22 cellular contexts compared by ENCODE assay signal in genomic region chr1:216560527-216560926, GRCh38.
"Had no signal": no experiment of that assay in that cellular context is flagged by ENCODE, and none has a peak within 500 bp of the region (broad histone marks: within the 10 kb centered on the region; RNA-seq: fewer than 3 reads in every experiment).

No MANE protein-coding gene starts in this region.

- H3K9ac ChIP-seq: parathyroid adenoma had no signal

- H3K36me3 Mint-ChIP-seq: activated CD8-positive, alpha-beta memory T cell treated with anti-CD3 and anti-CD28 coated beads, Interleukin-2, amount 10 ng/mL, durations not matched to agents 7 days and 5 days; natural killer cell had no signal

- H3K27ac Mint-ChIP-seq: activated B cell treated with CpG ODN at 0.5 μM for 24 hours; activated CD4-positive, alpha-beta memory T cell treated with anti-CD3 and anti-CD28 coated beads, Interleukin-2, amount 10 ng/mL, durations not matched to agents 7 days and 5 days; activated CD8-positive, alpha-beta memory T cell treated with anti-CD3 and anti-CD28 coated beads, Interleukin-2, amount 10 ng/mL, durations not matched to agents 7 days and 5 days; activated naive CD4-positive, alpha-beta T cell treated with anti-CD3 and anti-CD28 coated beads for 36 hours; activated naive CD8-positive, alpha-beta T cell treated with anti-CD3 and anti-CD28 coated beads, Interleukin-2, amount 50 U/mL, for 24 hours; activated T-helper 17 cell treated with anti-CD3 and anti-CD28 coated beads, Interleukin-2, amount 50 U/mL, for 72 hours; natural killer cell had no signal

- H3K9me3 Mint-ChIP-seq: activated B cell treated with CpG ODN at 0.5 μM for 24 hours; activated naive CD4-positive, alpha-beta T cell treated with anti-CD3 and anti-CD28 coated beads for 36 hours; activated naive CD8-positive, alpha-beta T cell treated with anti-CD3 and anti-CD28 coated beads, Interleukin-2, amount 50 U/mL, for 24 hours had no signal

- H2AFZ ChIP-seq: parathyroid adenoma had no signal

- H3K36me3 ChIP-seq: breast epithelium, esophagus muscularis mucosa, neutrophil, tibial artery, uterus had no signal

- H3K27me3 ChIP-seq: breast epithelium, esophagus muscularis mucosa, neutrophil, tibial artery had no signal

- DNase-seq: activated B cell treated with CpG ODN at 0.5 μM for 24 hours; activated CD4-positive, alpha-beta memory T cell treated with anti-CD3 and anti-CD28 coated beads, Interleukin-2, amount 10 ng/mL, durations not matched to agents 7 days and 5 days; activated CD4-positive, alpha-beta T cell treated with anti-CD3 and anti-CD28 coated beads for 4 hours; activated CD8-positive, alpha-beta memory T cell treated with anti-CD3 and anti-CD28 coated beads, Interleukin-2, amount 10 ng/mL, durations not matched to agents 7 days and 5 days; activated naive CD4-positive, alpha-beta T cell treated with anti-CD3 and anti-CD28 coated beads for 36 hours; activated naive CD8-positive, alpha-beta T cell treated with anti-CD3 and anti-CD28 coated beads, Interleukin-2, amount 50 U/mL, for 24 hours; anterior cingulate cortex; cerebellar nuclear complex; effector CD8-positive, alpha-beta T cell; left colon; natural killer cell; stimulated activated naive CD4-positive, alpha-beta T cell treated with Interleukin-2 at 50 U/mL for 16 hours; substantia nigra; tibial artery; uterus had no signal

- H3K4me3 ChIP-seq: breast epithelium, esophagus muscularis mucosa, lung, tibial artery, uterus had no signal

- H3K9me3 ChIP-seq: breast epithelium, esophagus muscularis mucosa, neutrophil, tibial artery, uterus had no signal

- ATAC-seq: activated CD8-positive, alpha-beta memory T cell treated with anti-CD3 and anti-CD28 coated beads, Interleukin-2, amount 10 ng/mL, durations not matched to agents 7 days and 5 days; activated naive CD8-positive, alpha-beta T cell treated with anti-CD3 and anti-CD28 coated beads, Interleukin-2, amount 50 U/mL, for 24 hours; activated T-helper 17 cell treated with anti-CD3 and anti-CD28 coated beads, Interleukin-2, amount 50 U/mL, for 72 hours; left colon; natural killer cell had no signal

- H3K4me1 ChIP-seq: breast epithelium, esophagus muscularis mucosa, parathyroid adenoma, tibial artery, uterus had no signal

- H3K27me3 Mint-ChIP-seq: activated B cell treated with CpG ODN at 0.5 μM for 24 hours; activated CD4-positive, alpha-beta memory T cell treated with anti-CD3 and anti-CD28 coated beads, Interleukin-2, amount 10 ng/mL, durations not matched to agents 7 days and 5 days; activated CD8-positive, alpha-beta memory T cell treated with anti-CD3 and anti-CD28 coated beads, Interleukin-2, amount 10 ng/mL, durations not matched to agents 7 days and 5 days; activated naive CD8-positive, alpha-beta T cell treated with anti-CD3 and anti-CD28 coated beads, Interleukin-2, amount 50 U/mL, for 24 hours; activated T-helper 17 cell treated with anti-CD3 and anti-CD28 coated beads, Interleukin-2, amount 50 U/mL, for 72 hours had no signal

- H3K27ac ChIP-seq: breast epithelium, esophagus muscularis mucosa, neutrophil, parathyroid adenoma, tibial artery, uterus had no signal

- H3K4me3 Mint-ChIP-seq: activated B cell treated with CpG ODN at 0.5 μM for 24 hours; activated CD4-positive, alpha-beta memory T cell treated with anti-CD3 and anti-CD28 coated beads, Interleukin-2, amount 10 ng/mL, durations not matched to agents 7 days and 5 days; activated CD8-positive, alpha-beta memory T cell treated with anti-CD3 and anti-CD28 coated beads, Interleukin-2, amount 10 ng/mL, durations not matched to agents 7 days and 5 days; activated naive CD4-positive, alpha-beta T cell treated with anti-CD3 and anti-CD28 coated beads for 36 hours; activated naive CD8-positive, alpha-beta T cell treated with anti-CD3 and anti-CD28 coated beads, Interleukin-2, amount 50 U/mL, for 24 hours; activated T-helper 17 cell treated with anti-CD3 and anti-CD28 coated beads, Interleukin-2, amount 50 U/mL, for 72 hours; natural killer cell had no signal

- FAIRE-seq: endothelial cell of umbilical vein had no signal

- H3K4me1 Mint-ChIP-seq: activated CD4-positive, alpha-beta memory T cell treated with anti-CD3 and anti-CD28 coated beads, Interleukin-2, amount 10 ng/mL, durations not matched to agents 7 days and 5 days; activated CD8-positive, alpha-beta memory T cell treated with anti-CD3 and anti-CD28 coated beads, Interleukin-2, amount 10 ng/mL, durations not matched to agents 7 days and 5 days; activated naive CD8-positive, alpha-beta T cell treated with anti-CD3 and anti-CD28 coated beads, Interleukin-2, amount 50 U/mL, for 24 hours; activated T-helper 17 cell treated with anti-CD3 and anti-CD28 coated beads, Interleukin-2, amount 50 U/mL, for 72 hours; natural killer cell had no signal
